Comparison of ENCODE assay signal across 11 cellular contexts in the genomic region with DNA sequence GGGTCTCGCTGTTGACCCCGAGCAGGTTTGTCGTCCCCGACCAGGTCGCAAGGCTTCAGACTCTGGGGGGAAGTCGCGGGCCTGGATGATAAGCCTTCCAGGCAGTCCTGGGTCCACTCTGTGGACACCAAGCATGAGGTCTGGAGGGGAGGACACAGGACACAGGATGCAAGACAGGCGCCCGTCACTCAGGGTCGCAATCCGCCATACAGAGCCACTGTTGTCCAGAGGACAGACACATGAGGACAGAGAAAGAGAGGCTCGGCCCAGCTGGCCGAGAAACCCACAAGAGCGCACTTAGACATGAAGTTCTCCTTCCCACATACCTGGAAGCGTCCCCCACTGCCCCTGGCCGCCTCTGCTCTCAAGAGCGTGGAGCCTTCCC. TPM values are rescaled to one million over a fixed set of nuclear protein-coding genes. Genes with fewer than 3 reads are reported as not detected.
DNase-seq lines count a peak whose midpoint lies in the region; ATAC-seq and TF ChIP-seq lines count a peak whose summit lies in the region.
"Had no signal": no experiment of that assay in that cellular context is flagged by ENCODE, and none has a peak within 500 bp of the region (broad histone marks: within the 10 kb centered on the region; RNA-seq: fewer than 3 reads in every experiment).

No MANE protein-coding gene starts in this region.

- H3K4me3 ChIP-seq in HUES64 (ENCODE audit: low read length): peak overlapping the region; percentile 44; the same call in 1 of the 2 replicates

- POLR2A ChIA-PET in CD4-positive, alpha-beta T cell (lab: Charles Lee): no interaction called here

- peaks cover 71% of the 10 kb centered on the region for H3K27me3 Mint-ChIP-seq in CD4-positive, alpha-beta T cell
- H3K27me3 Mint-ChIP-seq in dendritic cell treated with granulocyte-macrophage colony-stimulating factor and Interleukin-4, amounts not matched to agents 40 ng/mL and 50 ng/mL, for 4 days: peaks cover 48% of the 10 kb centered on the region
- peaks cover 78% of the 10 kb centered on the region for H3K27me3 Mint-ChIP-seq in neural crest cell (ENCODE audit: low read depth)

- peaks cover 45% of the 10 kb centered on the region for H3K4me1 Mint-ChIP-seq in CD4-positive, alpha-beta T cell (ENCODE audit: low read depth)
- peaks cover 60% of the 10 kb centered on the region for H3K4me1 Mint-ChIP-seq in dendritic cell treated with granulocyte-macrophage colony-stimulating factor and Interleukin-4, amounts not matched to agents 40 ng/mL and 50 ng/mL, for 4 days (ENCODE audit: low read depth)
- H3K4me1 Mint-ChIP-seq in neural crest cell: peaks cover 48% of the 10 kb centered on the region

- H3K9me3 ChIP-seq in CD4-positive, alpha-beta T cell (ENCODE audit: control insufficient read depth, low read length): no peaks in the 10 kb centered on the region
- no peaks in the 10 kb centered on the region for H3K9me3 ChIP-seq in HUES64 (ENCODE audit: insufficient read depth, low read depth, low read length)

- H3K36me3 ChIP-seq in HUES64 (ENCODE audit: insufficient read depth, low read length): no peaks in the 10 kb centered on the region

- DNase-seq in CD4-positive, alpha-beta T cell: no peak
- no peak for DNase-seq in neural crest cell (ENCODE audit: low read depth, low spot score)
- DNase-seq in EL: no peak
- DNase-seq in pons (ENCODE audit: low spot score): no peak

- H3K9me3 Mint-ChIP-seq in CD4-positive, alpha-beta T cell: no peaks in the 10 kb centered on the region
- no peaks in the 10 kb centered on the region for H3K9me3 Mint-ChIP-seq in dendritic cell treated with granulocyte-macrophage colony-stimulating factor and Interleukin-4, amounts not matched to agents 40 ng/mL and 50 ng/mL, for 4 days
- H3K9me3 Mint-ChIP-seq in neural crest cell: no peaks in the 10 kb centered on the region

- H3K4me1 ChIP-seq in HUES64 (ENCODE audit: insufficient read depth, low read length): 0 out of 2 replicates have a peak, but pooled peaks cover 16% of the 10 kb centered on the region

- no peak overlapping the region for H3K9ac ChIP-seq in HUES64 (ENCODE audit: low read depth, low read length)

- H3K27me3 ChIP-seq in CD4-positive, alpha-beta T cell (ENCODE audit: control insufficient read depth, insufficient read depth, low read length): peaks cover 34% of the 10 kb centered on the region
- H3K27me3 ChIP-seq in HUES64 (ENCODE audit: insufficient read depth, low read length): peaks cover 100% of the 10 kb centered on the region

- ATAC-seq in CD4-positive, alpha-beta T cell (ENCODE audit: poor library complexity): no peak
- ATAC-seq in GM19467 (IDR thresholded peaks at IDR 0.05; ENCODE audit: unreplicated experiment): no peak
- ATAC-seq in HG03045 (IDR thresholded peaks at IDR 0.05; ENCODE audit: unreplicated experiment): no peak

- H3K27ac Mint-ChIP-seq in CD4-positive, alpha-beta T cell: no peak overlapping the region
- peak overlapping the region; percentile 87 for H3K27ac Mint-ChIP-seq in dendritic cell treated with granulocyte-macrophage colony-stimulating factor and Interleukin-4, amounts not matched to agents 40 ng/mL and 50 ng/mL, for 4 days
- peak overlapping the region; percentile 46 for H3K27ac Mint-ChIP-seq in neural crest cell (ENCODE audit: unreplicated experiment)

- H3K27ac ChIP-seq in CD4-positive, alpha-beta T cell (ENCODE audit: low read depth, low read length): no peak overlapping the region
- H3K27ac ChIP-seq in HUES64 (ENCODE audit: low read depth, low read length): no peak overlapping the region
- H3K27ac ChIP-seq: VCaP had no signal

- H3K36me3 Mint-ChIP-seq in CD4-positive, alpha-beta T cell (ENCODE audit: low read depth): no peaks in the 10 kb centered on the region
- peaks cover 50% of the 10 kb centered on the region for H3K36me3 Mint-ChIP-seq in dendritic cell treated with granulocyte-macrophage colony-stimulating factor and Interleukin-4, amounts not matched to agents 40 ng/mL and 50 ng/mL, for 4 days (ENCODE audit: low read depth)
- H3K36me3 Mint-ChIP-seq in neural crest cell (ENCODE audit: low read depth): peaks cover 11% of the 10 kb centered on the region

- TF ChIP-seq CTCF in CD4-positive, alpha-beta T cell (IDR thresholded peaks at IDR 0.05): no peak
- no peak for TF ChIP-seq CTCF in neural crest cell (conservative IDR thresholded peaks at IDR 0.05)

- WGBS in HUES64: 9% methylated on average over 17 of the region's 17 CpGs

- intact Hi-C loops in CD4-positive, alpha-beta T cell (cut with DNase I, micrococcal nuclease): loop anchor here (2.0 to 10.0 kb wide), 4 partner anchors 101 to 708 kb away; a partner anchor contains a TSS
- intact Hi-C loops in dendritic cell treated with granulocyte-macrophage colony-stimulating factor and Interleukin-4, amounts not matched to agents 40 ng/mL and 50 ng/mL, for 4 days (cut with micrococcal nuclease): loop anchor here (10.0 kb wide), 1 partner anchor 98 kb away; a partner anchor contains a TSS

- H3K4me3 Mint-ChIP-seq in CD4-positive, alpha-beta T cell: peak overlapping the region; percentile 84
- H3K4me3 Mint-ChIP-seq in dendritic cell treated with granulocyte-macrophage colony-stimulating factor and Interleukin-4, amounts not matched to agents 40 ng/mL and 50 ng/mL, for 4 days: peak overlapping the region; percentile 64
- peak overlapping the region; percentile 98 for H3K4me3 Mint-ChIP-seq in neural crest cell

- CTCF ChIA-PET in CD4-positive, alpha-beta T cell (lab: Charles Lee): interaction anchor here (0.8 to 1.3 kb wide), 4 partner anchors 15 to 293 kb away, joined by 3 to 7 read pairs (median 4); no protein-coding TSS in a partner anchor

RNA-seq across cellular contexts. Expression of a gene that starts 4.8 kb away (rescaled TPM):
- under 1 TPM; 0.22 to 0.34 TPM for total RNA-seq in CD4-positive, alpha-beta T cell
- not detected for polyA plus RNA-seq in HUES64 (2013, experiment 1 of 2)
- 0.13 TPM for polyA plus RNA-seq in HUES64 (2013, experiment 2 of 2)
- 17.3 and 19.4 TPM in 2 replicates for total RNA-seq in neural crest cell

RNA-seq across cellular contexts. Expression of a gene that starts 16.9 kb away (rescaled TPM):
- not detected for total RNA-seq in CD4-positive, alpha-beta T cell
- polyA plus RNA-seq in HUES64 (2013, experiment 1 of 2): 0.25 TPM
- polyA plus RNA-seq in HUES64 (2013, experiment 2 of 2): 0.38 TPM
- 0.35 TPM in 1 of 2 replicates, not detected in the other for total RNA-seq in neural crest cell
- total RNA-seq: fibroblast of villous mesenchyme, HT1080 had no signal

Comparison
In these comparisons a context has a peak if more than half of its experiments do, and no peak if none do; other contexts are left out.
1. RNA of a gene that starts 4.8 kb away (total RNA-seq): 17.3 to 19.4 TPM in neural crest cell; 0.22 to 0.34 TPM in CD4-positive, alpha-beta T cell; every median in the first group is over 10 times any median in the second.
2. Peak in every context shown above with its lines, with median percentiles within 50 percentile points of each other: H3K4me3 Mint-ChIP-seq.